ENCODE assay signal across 1 cellular context in the genomic region with DNA sequence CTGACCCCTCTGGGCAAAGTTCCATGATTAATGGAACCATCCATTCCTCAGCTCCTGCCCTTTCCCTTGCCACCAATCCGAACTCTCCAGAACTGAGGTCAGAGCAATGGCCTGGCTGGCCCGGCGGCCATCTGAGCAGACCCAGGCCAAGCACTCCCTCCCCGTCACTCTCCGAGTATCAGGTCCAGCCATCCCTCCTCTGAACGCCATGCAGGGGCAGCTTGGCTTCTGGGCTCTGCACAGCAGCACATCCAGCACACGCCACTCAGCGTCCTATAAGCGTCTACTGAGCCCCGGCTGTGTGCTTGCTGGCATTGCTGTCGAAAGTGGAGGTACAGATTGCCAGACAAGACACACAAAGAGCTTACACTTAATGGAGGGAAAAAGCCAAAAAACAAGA.
TF ChIP-seq lines count a peak whose summit lies in the region.

No MANE protein-coding gene starts in this region.

TF ChIP-seq in IMR-90, 13 proteins besides CTCF, POLR2A, EP300 and RAD21:
- TF ChIP-seq RFX5 (IDR thresholded peaks at IDR 0.05; ENCODE audit: low read depth, low read length) (no peak), MAZ (IDR thresholded peaks at IDR 0.05; ENCODE audit: borderline replicate concordance, low read depth, low read length) (no peak), USF2 (IDR thresholded peaks at IDR 0.05; ENCODE audit: low read depth, low read length) (no peak), RCOR1 (IDR thresholded peaks at IDR 0.05; ENCODE audit: insufficient replicate concordance, low read length) (no peak), MXI1 (IDR thresholded peaks at IDR 0.05; ENCODE audit: borderline replicate concordance, low read depth, low read length) (no peak), CEBPB (IDR thresholded peaks at IDR 0.05; ENCODE audit: low read depth, low read length) (no peak), BHLHE40 (IDR thresholded peaks at IDR 0.05; ENCODE audit: low read depth, low read length) (no peak), CHD1 (IDR thresholded peaks at IDR 0.05; ENCODE audit: low read depth, low read length) (no peak), NFE2L2 (IDR thresholded peaks at IDR 0.05; ENCODE audit: low read depth, low read length) (no peak), MAFK (IDR thresholded peaks at IDR 0.05; ENCODE audit: low read depth, low read length) (no peak), SMC3 (IDR thresholded peaks at IDR 0.05; ENCODE audit: low read depth, low read length) (no peak), FOS (IDR thresholded peaks at IDR 0.05; ENCODE audit: low read depth, low read length) (no peak)
- TF ChIP-seq, protein P1, sequence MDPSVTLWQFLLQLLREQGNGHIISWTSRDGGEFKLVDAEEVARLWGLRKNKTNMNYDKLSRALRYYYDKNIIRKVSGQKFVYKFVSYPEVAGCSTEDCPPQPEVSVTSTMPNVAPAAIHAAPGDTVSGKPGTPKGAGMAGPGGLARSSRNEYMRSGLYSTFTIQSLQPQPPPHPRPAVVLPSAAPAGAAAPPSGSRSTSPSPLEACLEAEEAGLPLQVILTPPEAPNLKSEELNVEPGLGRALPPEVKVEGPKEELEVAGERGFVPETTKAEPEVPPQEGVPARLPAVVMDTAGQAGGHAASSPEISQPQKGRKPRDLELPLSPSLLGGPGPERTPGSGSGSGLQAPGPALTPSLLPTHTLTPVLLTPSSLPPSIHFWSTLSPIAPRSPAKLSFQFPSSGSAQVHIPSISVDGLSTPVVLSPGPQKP (IDR thresholded peaks at IDR 0.05; ENCODE audit: borderline replicate concordance, low read depth, low read length): no peak
